ENCODE assay signal across 1 cellular context in the genomic region with DNA sequence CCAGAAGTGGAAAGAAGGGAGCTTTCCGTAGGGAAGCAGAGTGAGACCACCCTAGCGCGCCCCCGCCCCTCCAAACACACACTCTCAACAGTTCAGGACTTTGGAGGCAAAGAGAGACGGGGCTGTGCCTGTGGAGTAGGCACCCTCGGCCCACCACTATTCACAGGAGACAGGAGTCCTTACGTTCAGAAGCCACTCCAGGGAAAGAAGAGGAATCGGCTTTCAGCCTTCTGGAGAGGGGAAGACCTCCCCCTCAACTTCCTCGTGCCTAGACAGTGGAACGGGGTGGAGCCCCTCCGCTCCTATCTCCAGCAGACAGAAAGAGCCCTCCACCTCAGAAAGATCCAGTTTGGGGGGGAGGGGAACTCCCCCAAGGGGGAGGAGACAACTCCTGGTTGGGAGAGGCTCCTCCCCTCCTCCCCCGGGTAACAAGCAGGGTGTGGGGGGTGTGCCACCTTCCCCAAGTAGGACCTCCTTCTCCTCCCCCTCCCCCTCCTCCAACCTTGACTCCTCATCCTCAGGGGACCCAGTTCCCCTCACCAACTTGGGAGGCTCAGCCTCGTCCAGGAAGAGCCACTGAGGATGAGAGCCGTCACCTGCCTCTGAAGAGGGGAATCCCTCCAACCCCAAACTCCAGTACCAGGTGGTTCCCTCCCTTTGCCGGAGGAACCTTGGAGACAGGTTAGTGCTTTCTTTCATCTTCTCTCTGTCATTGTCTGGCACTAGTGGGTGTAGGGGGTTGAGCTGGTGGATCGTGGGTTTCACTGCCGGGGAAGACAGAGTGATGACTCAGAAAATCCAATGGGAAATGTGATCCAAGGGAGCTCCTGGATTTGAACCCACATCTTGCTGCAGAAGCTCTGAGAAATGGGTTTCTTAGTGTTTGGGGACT.
TF ChIP-seq lines count a peak whose summit lies in the region.

No MANE protein-coding gene starts in this region.

TF ChIP-seq in A549, 52 proteins besides CTCF, POLR2A, EP300 and RAD21 (continued from another document):
- TF ChIP-seq GATA3 (IDR thresholded peaks at IDR 0.05; ENCODE audit: borderline replicate concordance) (no peak), POLR2AphosphoS2 (conservative IDR thresholded peaks at IDR 0.05; ENCODE audit: low read length) (no peak), TFCP2L1 (CRISPR knock-in tag; IDR thresholded peaks at IDR 0.05) (no peak), NR3C1 (IDR thresholded peaks at IDR 0.05) (no peak), MAZ (IDR thresholded peaks at IDR 0.05; ENCODE audit: borderline replicate concordance, low read depth, low read length) (no peak), RFX5 (IDR thresholded peaks at IDR 0.05) (no peak), HOXA7 (CRISPR knock-in tag; IDR thresholded peaks at IDR 0.05) (no peak), CBX8 (IDR thresholded peaks at IDR 0.05) (no peak), RARB (CRISPR knock-in tag; IDR thresholded peaks at IDR 0.05) (no peak), REST (IDR thresholded peaks at IDR 0.05) (no peak), ESRRA (IDR thresholded peaks at IDR 0.05; ENCODE audit: borderline replicate concordance, low read length) (no peak), FOSB (CRISPR knock-in tag; IDR thresholded peaks at IDR 0.05) (no peak), ZNF302 (CRISPR knock-in tag; IDR thresholded peaks at IDR 0.05) (no peak)
